ENCODE assay signal across 8 cellular contexts in genomic region chr9:34636791-34637355, GRCh38. TPM values are rescaled to one million over a fixed set of nuclear protein-coding genes. Genes with fewer than 3 reads are reported as not detected.
A peak's percentile ranks its signal among the peaks of the same experiment; 100 is the strongest.
DNase-seq lines count a peak whose midpoint lies in the region; ATAC-seq and TF ChIP-seq lines count a peak whose summit lies in the region.

No MANE protein-coding gene starts in this region.

- no peak for TF ChIP-seq EP300 in transverse colon (IDR thresholded peaks at IDR 0.05; ENCODE audit: low read depth)

- H3K9me3 ChIP-seq in Karpas-422 (ENCODE audit: low read length) (no peaks in the 10 kb centered on the region), lower lobe of right lung (no peaks in the 10 kb centered on the region), transverse colon (no peaks in the 10 kb centered on the region)

- intact Hi-C loops in lower lobe of right lung (cut with DNase I) = no loop called here
- intact Hi-C loops in transverse colon (cut with DNase I; ENCODE audit: low total_unique reads) = no loop called here

- H2AFZ ChIP-seq in Karpas-422 (ENCODE audit: low read length) = no peak overlapping the region

- TF ChIP-seq CTCF in brain (conservative IDR thresholded peaks at IDR 0.05) = no peak
- TF ChIP-seq CTCF in lower lobe of right lung (IDR thresholded peaks at IDR 0.05) = no peak
- TF ChIP-seq CTCF in transverse colon (IDR thresholded peaks at IDR 0.05) = no peak

- no peaks in the 10 kb centered on the region for H3K27me3 ChIP-seq in Karpas-422 (ENCODE audit: low read length)
- no peaks in the 10 kb centered on the region for H3K27me3 ChIP-seq in lower lobe of right lung (ENCODE audit: low read depth)
- no peaks in the 10 kb centered on the region for H3K27me3 ChIP-seq in transverse colon

- peaks cover 8% of the 10 kb centered on the region for H3K27me3 Mint-ChIP-seq in brain

- peak overlapping the region; percentile 88 for H3K4me2 ChIP-seq in Karpas-422 (ENCODE audit: low read depth, low read length, poor library complexity, severe bottlenecking)

- peaks cover 56% of the 10 kb centered on the region for H3K4me1 Mint-ChIP-seq in brain

- H3K9ac ChIP-seq in Karpas-422 (ENCODE audit: low read length) = peak overlapping the region; percentile 88

- in situ Hi-C loops in transverse colon (cut with MboI; ENCODE audit: low pct_ligation_motif_present in 1 of 4, low pct_unique_long_range_greater_than_20kb in 1 of 4, low sequenced_read_pairs in 3 of 4) = no loop called here

- peak overlapping the region; percentile 54 to 93 (median 81) for H3K27ac Mint-ChIP-seq in brain

- H3K9me2 ChIP-seq in Karpas-422 (replicated peaks; ENCODE audit: insufficient read depth, low read length) = no peaks in the 10 kb centered on the region

- no peaks in the 10 kb centered on the region for H3K9me3 Mint-ChIP-seq in brain

- H3K36me3 ChIP-seq in Karpas-422 (ENCODE audit: insufficient read depth, low read length) (peaks cover 10% of the 10 kb centered on the region; the same call in 1 of the 2 replicates), lower lobe of right lung (peaks cover 6% of the 10 kb centered on the region), transverse colon (no peaks in the 10 kb centered on the region)

- TF ChIP-seq POLR2A in transverse colon (IDR thresholded peaks at IDR 0.05) = no peak

- H3K27ac ChIP-seq in Karpas-422 (ENCODE audit: low read length) (peak overlapping the region; percentile 34; the same call in 1 of the 2 replicates), lower lobe of right lung (peak overlapping the region; percentile 88), transverse colon (peak overlapping the region; percentile 84 to 89 (median 86))

- 2% methylated on average over 18 of the region's 23 CpGs; no CpG with 5 or more reads in 1 of the 2 donors for WGBS in transverse colon (ENCODE audit: low coverage in 1 of 2), 2 donors

- peak overlapping the region; percentile 91 to 96 (median 91) for H3K4me3 Mint-ChIP-seq in brain

- H3K4me3 ChIP-seq in Karpas-422 (ENCODE audit: low read length) (peak overlapping the region; percentile 94), lower lobe of right lung (peak overlapping the region; percentile 88), transverse colon (peak overlapping the region; percentile 44 to 65 (median 59))

- DNase-seq in NCI-H2029 (lab: John Stamatoyannopoulos, UW) = peak; percentile 49
- no peak for DNase-seq in NCI-H2029 treated with DMSO at 0.1 percent for 48 hours (lab: John Stamatoyannopoulos, UW)
- DNase-seq in Karpas-422 = peak; percentile 62
- no peak for DNase-seq in lower lobe of right lung
- DNase-seq in transverse colon = no peak
- no peak for DNase-seq in stimulated activated naive CD4-positive, alpha-beta T cell treated with Interleukin-2 at 50 U/mL for 16 hours (lab: John Stamatoyannopoulos, UW)
- no peak for DNase-seq in NCI-H2107 (lab: John Stamatoyannopoulos, UW)

- ATAC-seq in lower lobe of right lung = no peak

- peaks cover 15% of the 10 kb centered on the region for H4K20me1 ChIP-seq in Karpas-422 (ENCODE audit: insufficient read depth, low read depth, low read length)

- H3K36me3 Mint-ChIP-seq in brain = peaks cover 9% of the 10 kb centered on the region

- peaks cover 22% of the 10 kb centered on the region for H3K79me2 ChIP-seq in Karpas-422 (ENCODE audit: low read length)

- peaks cover 26% of the 10 kb centered on the region for H3K4me1 ChIP-seq in Karpas-422 (ENCODE audit: low read length)
- peaks cover 30% of the 10 kb centered on the region for H3K4me1 ChIP-seq in lower lobe of right lung
- peaks cover 7 to 29% (median 16%) of the 10 kb centered on the region in 4 donors for H3K4me1 ChIP-seq in transverse colon

RNA-seq across cellular contexts. Expression of gene SIGMAR1, which starts 0.7 kb away (rescaled TPM):
- total RNA-seq in Karpas-422 (2014; rRNA removed; shearing (Covaris generic); ENCODE audit: low replicate concordance) = 78.2 and 120 TPM in 2 replicates
- polyA plus RNA-seq in brain (ENCODE audit: insufficient read depth, low read depth, low replicate concordance) = 81.1 TPM
- 35.0 TPM for total RNA-seq in lower lobe of right lung
- total RNA-seq in transverse colon = 100 to 1,000 TPM in 1 of 4 donors, 10 to 100 TPM in 3; 45.6 to 102 (median 62.6) TPM

RNA-seq across cellular contexts. Expression of gene ARID3C, which starts 8.0 kb away (rescaled TPM):
- total RNA-seq in Karpas-422 (2014; rRNA removed; shearing (Covaris generic); ENCODE audit: low replicate concordance) = 0.48 TPM in 1 of 2 replicates, not detected in the other
- polyA plus RNA-seq in brain (ENCODE audit: insufficient read depth, low read depth, low replicate concordance) = not detected
- total RNA-seq in lower lobe of right lung (not detected), transverse colon (not detected)

RNA-seq across cellular contexts. Expression of gene GALT, which starts 9.6 kb away (rescaled TPM):
- total RNA-seq in Karpas-422 (2014; rRNA removed; shearing (Covaris generic); ENCODE audit: low replicate concordance) = 45.4 and 66.2 TPM in 2 replicates
- polyA plus RNA-seq in brain (ENCODE audit: insufficient read depth, low read depth, low replicate concordance) = 27.2 TPM
- total RNA-seq in lower lobe of right lung = 51.3 TPM
- total RNA-seq in transverse colon = 100 to 1,000 TPM in 2 of 4 donors, 10 to 100 TPM in 2; 73.5 to 147 (median 97.3) TPM

RNA-seq across cellular contexts. Expression of gene IL11RA, which starts 15.1 kb away (rescaled TPM):
- total RNA-seq in Karpas-422 (2014; rRNA removed; shearing (Covaris generic); ENCODE audit: low replicate concordance) = 9.4 and 15.1 TPM in 2 replicates
- 8.0 TPM for polyA plus RNA-seq in brain (ENCODE audit: insufficient read depth, low read depth, low replicate concordance)
- total RNA-seq in lower lobe of right lung = 25.7 TPM
- total RNA-seq in transverse colon = 10 to 100 TPM; 27.0 to 94.6 (median 47.5) TPM

RNA-seq across cellular contexts. Expression of gene DCTN3, which starts 16.6 kb away (rescaled TPM):
- 75.9 and 98.9 TPM in 2 replicates for total RNA-seq in Karpas-422 (2014; rRNA removed; shearing (Covaris generic); ENCODE audit: low replicate concordance)
- 314 TPM for polyA plus RNA-seq in brain (ENCODE audit: insufficient read depth, low read depth, low replicate concordance)
- 72.2 TPM for total RNA-seq in lower lobe of right lung
- 10 to 100 TPM; 41.6 to 78.9 (median 54.0) TPM for total RNA-seq in transverse colon

Comparison
In these comparisons a context has a peak if more than half of its experiments do, and no peak if none do; other contexts are left out.
1. DNase-seq: peak in NCI-H2029 (single experiment) and Karpas-422 (single experiment); none in NCI-H2029 treated with DMSO at 0.1 percent for 48 hours (single experiment), lower lobe of right lung (single experiment), transverse colon (single experiment), stimulated activated naive CD4-positive, alpha-beta T cell treated with Interleukin-2 at 50 U/mL for 16 hours (single experiment) and NCI-H2107 (single experiment).
2. H3K27ac ChIP-seq: peak in every context shown above with its lines; median percentile 88 in lower lobe of right lung; 86 in transverse colon; 34 in Karpas-422.
3. Peak in every context shown above with its lines, with median percentiles within 50 percentile points of each other: H3K4me3 ChIP-seq.